In the genomic region with DNA sequence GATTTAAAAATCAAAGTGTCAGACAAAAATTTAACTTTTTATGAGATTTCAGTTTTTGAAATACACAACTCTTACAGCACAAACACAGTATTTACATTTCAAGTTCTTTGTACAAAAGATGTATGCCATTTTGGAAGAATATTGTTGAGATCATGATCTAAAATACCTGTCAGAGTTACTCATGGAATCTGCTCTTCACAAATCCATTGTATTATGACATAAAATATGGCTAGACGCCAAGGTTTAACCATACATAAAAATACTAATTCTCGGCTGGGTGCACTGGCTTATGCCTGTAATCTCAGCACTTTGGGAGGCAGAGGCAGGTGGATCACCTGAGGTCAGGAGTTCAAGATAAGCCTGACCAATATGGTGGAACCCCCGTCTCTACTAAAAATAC, we compare ENCODE assay signal across 32 cellular contexts. TPM values are rescaled to one million over a fixed set of nuclear protein-coding genes. Genes with fewer than 3 reads are reported as not detected.
DNase-seq lines count a peak whose midpoint lies in the region; ATAC-seq, FAIRE-seq and TF ChIP-seq lines count a peak whose summit lies in the region.
"Had no signal": no experiment of that assay in that cellular context is flagged by ENCODE, and none has a peak within 500 bp of the region (broad histone marks: within the 10 kb centered on the region; RNA-seq: fewer than 3 reads in every experiment).

No MANE protein-coding gene starts in this region.

- no peak for TF ChIP-seq CTCF in 22Rv1 (IDR thresholded peaks at IDR 0.05)
- TF ChIP-seq CTCF in bronchial epithelial cell (IDR thresholded peaks at IDR 0.05; ENCODE audit: insufficient read depth, low read length, severe bottlenecking) = no peak
- no peak for TF ChIP-seq CTCF in mesothelial cell of epicardium (IDR thresholded peaks at IDR 0.05; ENCODE audit: unreplicated experiment)

- H3K27me3 ChIP-seq in bronchial epithelial cell (ENCODE audit: control insufficient read depth, insufficient read depth, low read length) = no peaks in the 10 kb centered on the region
- H3K27me3 ChIP-seq: esophagus muscularis mucosa, heart left ventricle, tibial artery had no signal

- no peak for FAIRE-seq in bronchial epithelial cell (lab: Jason Lieb, UNC)
- FAIRE-seq: GM12878, kidney had no signal

- H3K27me3 Mint-ChIP-seq in T-helper 17 cell = no peaks in the 10 kb centered on the region
- no peaks in the 10 kb centered on the region for H3K27me3 Mint-ChIP-seq in mesothelial cell of epicardium (ENCODE audit: low read depth)
- H3K27me3 Mint-ChIP-seq: activated naive CD8-positive, alpha-beta T cell had no signal

- H3K36me3 Mint-ChIP-seq in T-helper 17 cell (ENCODE audit: low read depth) (peaks cover 11% of the 10 kb centered on the region), mesothelial cell of epicardium (peaks cover 35% of the 10 kb centered on the region)

- peak; percentile 26 for DNase-seq in NAMALWA (ENCODE audit: low spot score)
- DNase-seq in bronchial epithelial cell (ENCODE audit: low read depth) = peak; percentile 26
- DNase-seq in lung microvascular endothelial cell (ENCODE audit: low read depth in 2 of 2) = peak; percentile 12 to 70
- DNase-seq in T-helper 17 cell = no peak
- DNase-seq in Right ventricle myocardium inferior (ENCODE audit: missing footprints) = no peak
- DNase-seq in mesothelial cell of epicardium (ENCODE audit: low spot score in 2 of 2, unreplicated experiment in 2 of 2) = no peak
- DNase-seq: activated CD4-positive, alpha-beta T cell treated with anti-CD3 and anti-CD28 coated beads for 4 hours; activated effector memory CD4-positive, alpha-beta T cell treated with anti-CD3 and anti-CD28 coated beads, Interleukin-2, amount 50 U/mL, for 16 hours; activated T-cell treated with anti-CD3 and anti-CD28 coated beads, Interleukin-2, amount 50 U/mL, for 1 hour; anterior cingulate cortex; cortex of kidney; H9; heart left ventricle; Karpas-422; kidney; left ventricle myocardium superior; NCI-H146; NCI-H2107; NCI-H446 treated with DMSO at 0.1 percent for 48 hours; NCI-H82; psoas muscle; stimulated activated CD4-positive, alpha-beta T cell treated with anti-CD3 and anti-CD28 coated beads, Interleukin-12 subunit alpha, Interleukin-12 subunit beta, amount 100 ng/mL, for 4 hours; stimulated activated CD4-positive, alpha-beta T cell treated with anti-CD3 and anti-CD28 coated beads, Interleukin-2, amount 100 ng/mL, for 48 hours; T-helper 9 cell; tibial artery had no signal

- no peaks in the 10 kb centered on the region for H3K36me3 ChIP-seq in bronchial epithelial cell (ENCODE audit: control insufficient read depth, insufficient read depth, low read length)

- peaks cover 9% of the 10 kb centered on the region for H3K4me1 Mint-ChIP-seq in T-helper 17 cell
- H3K4me1 Mint-ChIP-seq in mesothelial cell of epicardium = no peaks in the 10 kb centered on the region

- H3K4me3 Mint-ChIP-seq in T-helper 17 cell (no peak overlapping the region), mesothelial cell of epicardium (no peak overlapping the region)
- H3K4me3 Mint-ChIP-seq: activated naive CD8-positive, alpha-beta T cell; H9 had no signal

- H3K27ac Mint-ChIP-seq in T-helper 17 cell (no peak overlapping the region), mesothelial cell of epicardium (no peak overlapping the region)
- H3K27ac Mint-ChIP-seq: activated naive CD8-positive, alpha-beta T cell; H9 had no signal

- H3K9me3 Mint-ChIP-seq in mesothelial cell of epicardium = peaks cover 2% of the 10 kb centered on the region
- H3K9me3 Mint-ChIP-seq: H9 had no signal

- intact Hi-C loops in Right ventricle myocardium inferior (cut with DNase I) = no loop called here

- no peaks in the 10 kb centered on the region for H3K9me3 ChIP-seq in T-helper 17 cell (ENCODE audit: control insufficient read depth, low read length, poor library complexity, severe bottlenecking)
- H3K9me3 ChIP-seq: esophagus muscularis mucosa, heart left ventricle, psoas muscle, tibial artery had no signal

- no peak for ATAC-seq in T-helper 17 cell
- ATAC-seq in Right ventricle myocardium inferior = no peak
- ATAC-seq in HG03354 (IDR thresholded peaks at IDR 0.05; ENCODE audit: poor library complexity, severe bottlenecking, unreplicated experiment) = no peak
- ATAC-seq: GM12878, heart left ventricle, left ventricle myocardium superior, psoas muscle, sciatic nerve had no signal

- no peak overlapping the region for H3K4me3 ChIP-seq in bronchial epithelial cell (ENCODE audit: low read depth, low read length)
- H3K4me3 ChIP-seq: esophagus muscularis mucosa, GM12878, heart left ventricle, psoas muscle, tibial artery had no signal

- H3K27ac ChIP-seq in 22Rv1 = peak overlapping the region; percentile 68
- H3K27ac ChIP-seq: esophagus muscularis mucosa, heart left ventricle, psoas muscle, tibial artery had no signal

RNA-seq across cellular contexts. Expression of a gene that starts 6.2 kb away (rescaled TPM):
- total RNA-seq in bronchial epithelial cell = under 0.01 and 0.13 TPM in 2 replicates
- under 0.01 TPM in 1 of 2 replicates, not detected in the other for total RNA-seq in lung microvascular endothelial cell
- under 1 TPM; 0.29 to 0.47 TPM for total RNA-seq in T-helper 17 cell
- total RNA-seq in Right ventricle myocardium inferior = not detected
- total RNA-seq in mesothelial cell of epicardium = 0.14 to 0.16 TPM (median 0.16 TPM) in 3 replicates
- total RNA-seq: cardiac septum, esophagus muscularis mucosa, heart left ventricle, left ventricle myocardium superior, sciatic nerve had no signal

RNA-seq across cellular contexts. Expression of a gene that starts 48.0 kb away (rescaled TPM):
- total RNA-seq in bronchial epithelial cell = 2.3 and 3.2 TPM in 2 replicates
- 20.5 and 42.7 TPM in 2 replicates for total RNA-seq in lung microvascular endothelial cell
- total RNA-seq in T-helper 17 cell = 1 to 10 TPM; 6.2 to 8.3 TPM
- 128 TPM for total RNA-seq in Right ventricle myocardium inferior
- total RNA-seq in mesothelial cell of epicardium = 16.1 to 18.7 TPM (median 16.9 TPM) in 3 replicates

Comparison
In these comparisons a context has a peak if more than half of its experiments do, and no peak if none do; other contexts are left out.
1. DNase-seq: peak in NAMALWA (single experiment), bronchial epithelial cell (single experiment) and lung microvascular endothelial cell (2 of 2); none in T-helper 17 cell (0 of 3), Right ventricle myocardium inferior (single experiment) and mesothelial cell of epicardium (0 of 2).